1 cellular context compared by ENCODE assay signal in genomic region chr16:68214726-68215125, GRCh38.
TF ChIP-seq lines count a peak whose summit lies in the region.

No MANE protein-coding gene starts in this region.

TF ChIP-seq in SK-N-SH, 30 proteins besides CTCF, POLR2A, EP300 and RAD21:
- no peak for TF ChIP-seq MXI1 (IDR thresholded peaks at IDR 0.05; ENCODE audit: low read depth, low read length)
- TF ChIP-seq TCF12 (IDR thresholded peaks at IDR 0.05): no peak
- no peak for TF ChIP-seq SIN3A (IDR thresholded peaks at IDR 0.05; ENCODE audit: borderline replicate concordance, low read depth, low read length)
- no peak for TF ChIP-seq ZBTB33 (IDR thresholded peaks at IDR 0.05; ENCODE audit: borderline replicate concordance, low read depth)
- no peak for TF ChIP-seq GATA2 (CRISPR knock-in tag; IDR thresholded peaks at IDR 0.05)
- TF ChIP-seq REST (IDR thresholded peaks at IDR 0.05; ENCODE audit: low read depth, low read length): no peak
